1 cellular context compared by ENCODE assay signal in genomic region chr3:158775801-158776399, GRCh38.
A peak's percentile ranks its signal among the peaks of the same experiment; 100 is the strongest.
TF ChIP-seq lines count a peak whose summit lies in the region.

No MANE protein-coding gene starts in this region.

TF ChIP-seq in K562, 482 proteins besides CTCF, POLR2A, EP300 and RAD21:
- TF ChIP-seq CBX5 (IDR thresholded peaks at IDR 0.05; ENCODE audit: borderline replicate concordance, low read depth) (no peak), SMC3 (conservative IDR thresholded peaks at IDR 0.05; ENCODE audit: insufficient read depth, low read depth, low read length) (no peak), HDAC2 (IDR thresholded peaks at IDR 0.05) (no peak), NFYB (IDR thresholded peaks at IDR 0.05; ENCODE audit: extremely low read depth, insufficient read length) (peak; percentile 10)
